14 cellular contexts compared by ENCODE assay signal in the genomic region with DNA sequence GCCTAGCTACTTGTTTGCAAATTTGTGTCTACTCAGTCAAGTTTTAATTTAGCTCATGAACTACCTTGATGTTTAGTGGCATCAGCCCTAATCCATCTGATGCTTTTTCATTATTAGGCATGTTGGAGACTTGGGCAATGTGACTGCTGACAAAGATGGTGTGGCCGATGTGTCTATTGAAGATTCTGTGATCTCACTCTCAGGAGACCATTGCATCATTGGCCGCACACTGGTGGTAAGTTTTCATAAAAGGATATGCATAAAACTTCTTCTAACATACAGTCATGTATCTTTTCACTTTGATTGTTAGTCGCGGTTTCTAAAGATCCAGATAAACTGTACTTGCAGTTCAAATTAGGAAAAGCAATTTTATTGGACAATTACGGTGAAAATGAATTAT. TPM values are rescaled to one million over a fixed set of nuclear protein-coding genes. Genes with fewer than 3 reads are reported as not detected.
DNase-seq lines count a peak whose midpoint lies in the region; ATAC-seq and TF ChIP-seq lines count a peak whose summit lies in the region.
"Had no signal": no experiment of that assay in that cellular context is flagged by ENCODE, and none has a peak within 500 bp of the region (broad histone marks: within the 10 kb centered on the region; RNA-seq: fewer than 3 reads in every experiment).

No MANE protein-coding gene starts in this region.

- no peak overlapping the region for H3K4me3 Mint-ChIP-seq in CD4-positive, alpha-beta T cell
- H3K4me3 Mint-ChIP-seq in GM23338: no peak overlapping the region
- no peak overlapping the region for H3K4me3 Mint-ChIP-seq in activated CD8-positive, alpha-beta T cell treated with anti-CD3 and anti-CD28 coated beads for 36 hours
- H3K4me3 Mint-ChIP-seq in naive thymus-derived CD8-positive, alpha-beta T cell: no peak overlapping the region
- H3K4me3 Mint-ChIP-seq: dendritic cell treated with granulocyte-macrophage colony-stimulating factor and Interleukin-4, amounts not matched to agents 40 ng/mL and 50 ng/mL, for 4 days had no signal

- H3K27me3 ChIP-seq in CD4-positive, alpha-beta T cell (ENCODE audit: control insufficient read depth, insufficient read depth, low read length): no peaks in the 10 kb centered on the region
- H3K27me3 ChIP-seq in GM23338 (ENCODE audit: insufficient read depth): no peaks in the 10 kb centered on the region
- H3K27me3 ChIP-seq in brain microvascular endothelial cell (replicated peaks): no peaks in the 10 kb centered on the region
- no peaks in the 10 kb centered on the region for H3K27me3 ChIP-seq in SK-N-SH (ENCODE audit: insufficient read depth)
- H3K27me3 ChIP-seq: esophagus squamous epithelium, spleen had no signal

- H3K4me1 ChIP-seq in GM23338 (ENCODE audit: insufficient read depth): peaks cover 27% of the 10 kb centered on the region
- H3K4me1 ChIP-seq in SK-N-SH (ENCODE audit: control insufficient read depth in 1 of 2, insufficient read depth in 2 of 2, low read depth in 1 of 2, low read length in 1 of 2): peaks cover 3 to 4% of the 10 kb centered on the region in 2 experiments; a peak in 3 of 4 replicates

- H3K27ac Mint-ChIP-seq in CD4-positive, alpha-beta T cell: peak overlapping the region; percentile 69
- H3K27ac Mint-ChIP-seq in GM23338: no peak overlapping the region
- peak overlapping the region; percentile 82 for H3K27ac Mint-ChIP-seq in activated CD8-positive, alpha-beta T cell treated with anti-CD3 and anti-CD28 coated beads for 36 hours
- H3K27ac Mint-ChIP-seq in naive thymus-derived CD8-positive, alpha-beta T cell: peak overlapping the region in 6 of 10 donors; percentile 20 to 82 (median 51)
- H3K27ac Mint-ChIP-seq: dendritic cell treated with granulocyte-macrophage colony-stimulating factor and Interleukin-4, amounts not matched to agents 40 ng/mL and 50 ng/mL, for 4 days had no signal

- no peak overlapping the region for H3K9ac ChIP-seq in SK-N-SH

- H4K20me1 ChIP-seq in GM23338 (replicated peaks; ENCODE audit: insufficient read depth) (peaks cover 23% of the 10 kb centered on the region), SK-N-SH (ENCODE audit: insufficient read depth) (peaks cover 44% of the 10 kb centered on the region; the same call in 1 of the 2 replicates)

- no peak overlapping the region for H3K27ac ChIP-seq in CD4-positive, alpha-beta T cell (ENCODE audit: low read depth, low read length)
- peak overlapping the region; percentile 13 for H3K27ac ChIP-seq in GM23338 (ENCODE audit: low read depth)
- H3K27ac ChIP-seq in brain microvascular endothelial cell: no peak overlapping the region
- H3K27ac ChIP-seq in SK-N-SH (ENCODE audit: low read depth in 2 of 2, low read length in 1 of 2): no peak overlapping the region
- H3K27ac ChIP-seq: PC-9 had no signal

- CTCF ChIA-PET in CD4-positive, alpha-beta T cell (lab: Charles Lee): interaction anchor here (0.6 kb wide), 1 partner anchor 21 kb away, joined by 3 read pairs; no protein-coding TSS in a partner anchor
- CTCF ChIA-PET in activated CD8-positive, alpha-beta T cell treated with anti-CD3 and anti-CD28 coated beads for 36 hours (lab: Charles Lee): no interaction called here
- CTCF ChIA-PET in SK-N-SH (lab: Yijun Ruan, JAX): no interaction called here

- no peak for ATAC-seq in CD4-positive, alpha-beta T cell (ENCODE audit: poor library complexity)
- no peak for ATAC-seq in GM23338
- no peak for ATAC-seq in activated CD8-positive, alpha-beta T cell treated with anti-CD3 and anti-CD28 coated beads for 36 hours
- no peak for ATAC-seq in naive thymus-derived CD8-positive, alpha-beta T cell

- H3K9me3 ChIP-seq in CD4-positive, alpha-beta T cell (ENCODE audit: control insufficient read depth, low read length): no peaks in the 10 kb centered on the region
- no peaks in the 10 kb centered on the region for H3K9me3 ChIP-seq in SK-N-SH
- H3K9me3 ChIP-seq: esophagus squamous epithelium, spleen had no signal

- H3K79me2 ChIP-seq in GM23338 (replicated peaks; ENCODE audit: insufficient read depth) (peaks cover 41% of the 10 kb centered on the region), SK-N-SH (ENCODE audit: insufficient read depth) (peaks cover 53% of the 10 kb centered on the region)

- H3K9me3 Mint-ChIP-seq in CD4-positive, alpha-beta T cell: no peaks in the 10 kb centered on the region
- H3K9me3 Mint-ChIP-seq in GM23338: no peaks in the 10 kb centered on the region
- no peaks in the 10 kb centered on the region for H3K9me3 Mint-ChIP-seq in activated CD8-positive, alpha-beta T cell treated with anti-CD3 and anti-CD28 coated beads for 36 hours
- no peaks in the 10 kb centered on the region for H3K9me3 Mint-ChIP-seq in naive thymus-derived CD8-positive, alpha-beta T cell
- H3K9me3 Mint-ChIP-seq: dendritic cell treated with granulocyte-macrophage colony-stimulating factor and Interleukin-4, amounts not matched to agents 40 ng/mL and 50 ng/mL, for 4 days had no signal

- H3K36me3 ChIP-seq in GM23338 (ENCODE audit: insufficient read depth) (peaks cover 20% of the 10 kb centered on the region; the same call in 1 of the 2 replicates), brain microvascular endothelial cell (replicated peaks) (peaks cover 49% of the 10 kb centered on the region), SK-N-SH (replicated peaks in 1 of 2; ENCODE audit: control insufficient read depth in 1 of 2, insufficient read depth in 2 of 2, low read length in 1 of 2) (peaks cover 56 to 58% of the 10 kb centered on the region in 2 experiments)

- no peaks in the 10 kb centered on the region for H3K27me3 Mint-ChIP-seq in CD4-positive, alpha-beta T cell
- peaks cover 4% of the 10 kb centered on the region for H3K27me3 Mint-ChIP-seq in GM23338 (ENCODE audit: insufficient read depth, low read depth, poor library complexity)
- no peaks in the 10 kb centered on the region for H3K27me3 Mint-ChIP-seq in activated CD8-positive, alpha-beta T cell treated with anti-CD3 and anti-CD28 coated beads for 36 hours
- H3K27me3 Mint-ChIP-seq in naive thymus-derived CD8-positive, alpha-beta T cell: peaks cover 0 to 2% (median 0%) of the 10 kb centered on the region in 5 donors
- H3K27me3 Mint-ChIP-seq: dendritic cell treated with granulocyte-macrophage colony-stimulating factor and Interleukin-4, amounts not matched to agents 40 ng/mL and 50 ng/mL, for 4 days had no signal

- no peak overlapping the region for H3K4me3 ChIP-seq in GM23338
- no peak overlapping the region for H3K4me3 ChIP-seq in brain microvascular endothelial cell (ENCODE audit: low read depth, low read length)
- no peak overlapping the region for H3K4me3 ChIP-seq in SK-N-SH (ENCODE audit: low read depth in 2 of 2, low read length in 1 of 2)
- H3K4me3 ChIP-seq: esophagus squamous epithelium, PC-9, spleen had no signal

- TF ChIP-seq CTCF in CD4-positive, alpha-beta T cell (IDR thresholded peaks at IDR 0.05): no peak
- TF ChIP-seq CTCF in GM23338 (conservative IDR thresholded peaks at IDR 0.05; ENCODE audit: low read depth in 2 of 2) (no peak), brain microvascular endothelial cell (IDR thresholded peaks at IDR 0.05; ENCODE audit: low read depth, low read length, missing control alignments) (no peak), SK-N-SH (IDR thresholded peaks at IDR 0.05) (no peak)
- TF ChIP-seq CTCF in activated CD8-positive, alpha-beta T cell treated with anti-CD3 and anti-CD28 coated beads for 36 hours (IDR thresholded peaks at IDR 0.05): no peak

- in situ Hi-C loops in brain microvascular endothelial cell (cut with HindIII; ENCODE audit: low pct_ligation_motif_present, low sequenced_read_pairs): no loop called here

- H3K4me2 ChIP-seq in GM23338: no peak overlapping the region
- no peak overlapping the region for H3K4me2 ChIP-seq in SK-N-SH
- H3K4me2 ChIP-seq: PC-9 had no signal

- H3F3A ChIP-seq in GM23338 (replicated peaks; ENCODE audit: low read depth) (no peaks in the 10 kb centered on the region), SK-N-SH (replicated peaks; ENCODE audit: insufficient read depth) (peaks cover 22% of the 10 kb centered on the region)

- H3K9me2 ChIP-seq in GM23338 (ENCODE audit: insufficient read depth) (no peaks in the 10 kb centered on the region), SK-N-SH (no peaks in the 10 kb centered on the region)

- no peak for DNase-seq in CD4-positive, alpha-beta T cell
- DNase-seq in GM23338 (ENCODE audit: low spot score) (no peak), HuH-7.5 (ENCODE audit: low spot score) (no peak), brain microvascular endothelial cell (no peak), SK-N-SH (no peak)
- DNase-seq in activated CD8-positive, alpha-beta T cell treated with anti-CD3 and anti-CD28 coated beads for 36 hours: peak; percentile 28
- no peak for DNase-seq in naive thymus-derived CD8-positive, alpha-beta T cell
- DNase-seq: esophagus squamous epithelium, Kasumi-1, NCI-H1694 treated with DMSO at 0.1 percent for 48 hours, NCI-H510A, PC-9, spleen had no signal

- peaks cover 62% of the 10 kb centered on the region for H3K4me1 Mint-ChIP-seq in CD4-positive, alpha-beta T cell (ENCODE audit: low read depth)
- H3K4me1 Mint-ChIP-seq in GM23338: peaks cover 61% of the 10 kb centered on the region
- H3K4me1 Mint-ChIP-seq in activated CD8-positive, alpha-beta T cell treated with anti-CD3 and anti-CD28 coated beads for 36 hours (ENCODE audit: low read depth): peaks cover 79% of the 10 kb centered on the region
- H3K4me1 Mint-ChIP-seq in naive thymus-derived CD8-positive, alpha-beta T cell: peaks cover 15 to 57% (median 51%) of the 10 kb centered on the region in 4 donors

- H3K36me3 Mint-ChIP-seq in CD4-positive, alpha-beta T cell (ENCODE audit: low read depth): peaks cover 94% of the 10 kb centered on the region
- H3K36me3 Mint-ChIP-seq in GM23338 (ENCODE audit: low read depth): peaks cover 66% of the 10 kb centered on the region
- peaks cover 68% of the 10 kb centered on the region for H3K36me3 Mint-ChIP-seq in activated CD8-positive, alpha-beta T cell treated with anti-CD3 and anti-CD28 coated beads for 36 hours (ENCODE audit: low read depth)
- H3K36me3 Mint-ChIP-seq in naive thymus-derived CD8-positive, alpha-beta T cell: peaks cover 0 to 85% (median 26%) of the 10 kb centered on the region in 3 donors

- intact Hi-C loops in CD4-positive, alpha-beta T cell (cut with DNase I, micrococcal nuclease): loop anchor here in 1 of 2 experiments (10.0 kb wide), 1 partner anchor 608 kb away; a partner anchor contains a TSS
- intact Hi-C loops in activated CD8-positive, alpha-beta T cell treated with anti-CD3 and anti-CD28 coated beads for 36 hours (cut with micrococcal nuclease): loop anchor here (5.0 kb wide), 1 partner anchor 60 kb away; no protein-coding TSS in a partner anchor

- TF ChIP-seq RAD21 in SK-N-SH (IDR thresholded peaks at IDR 0.05; ENCODE audit: low read length): no peak

- 95% methylated on average over 5 of the region's 5 CpGs for WGBS in SK-N-SH (ENCODE audit: low lambda C conversion rate)

- POLR2A ChIA-PET in CD4-positive, alpha-beta T cell (lab: Charles Lee): interaction anchor here (0.9 kb wide), 1 partner anchor 13 kb away, joined by 3 read pairs; no protein-coding TSS in a partner anchor
- POLR2A ChIA-PET in activated CD8-positive, alpha-beta T cell treated with anti-CD3 and anti-CD28 coated beads for 36 hours (lab: Charles Lee): interaction anchor here (1.6 kb wide), 1 partner anchor 11 kb away, joined by 6 read pairs; no protein-coding TSS in a partner anchor
- POLR2A ChIA-PET in naive thymus-derived CD8-positive, alpha-beta T cell (lab: Charles Lee): interaction anchor here (1.0 kb wide), 1 partner anchor 12 kb away, joined by 4 read pairs; no protein-coding TSS in a partner anchor
- POLR2A ChIA-PET in SK-N-SH (lab: Yijun Ruan, JAX): interaction anchor here (0.7 kb wide), 1 partner anchor 63 kb away, joined by 3 read pairs; no protein-coding TSS in a partner anchor

- no peak for TF ChIP-seq EP300 in SK-N-SH (IDR thresholded peaks at IDR 0.05; ENCODE audit: borderline replicate concordance in 1 of 2, low read depth in 1 of 2, low read length in 1 of 2)

- no peak overlapping the region for H2AFZ ChIP-seq in GM23338
- no peak overlapping the region for H2AFZ ChIP-seq in SK-N-SH (ENCODE audit: low read depth)
- H2AFZ ChIP-seq: PC-9 had no signal

RNA-seq across cellular contexts. Expression of a gene that starts 7.6 kb away (rescaled TPM):
- total RNA-seq in CD4-positive, alpha-beta T cell: 100 to 1,000 TPM; 158 to 161 TPM
- total RNA-seq in GM23338 (2014; rRNA removed; shearing (Covaris generic)): 123 and 126 TPM in 2 replicates
- 454 and 469 TPM in 2 replicates for polyA plus RNA-seq in GM23338 (2016; fragmentation: Nextera tagmentation; extraction: Ambion mirVana)
- 100 to 1,000 TPM; 277 to 286 TPM for total RNA-seq in activated CD8-positive, alpha-beta T cell treated with anti-CD3 and anti-CD28 coated beads for 36 hours
- 100 to 1,000 TPM; 199 to 211 TPM for total RNA-seq in naive thymus-derived CD8-positive, alpha-beta T cell
- polyA plus RNA-seq in naive thymus-derived CD8-positive, alpha-beta T cell: 100 to 1,000 TPM; 566 to 661 (median 623) TPM
- 507 and 572 TPM in 2 replicates for polyA plus RNA-seq in SK-N-SH (2012; rRNA removed)
- polyA plus RNA-seq in SK-N-SH (2012; cell fraction: cytosol; rRNA removed): 612 and 716 TPM in 2 replicates
- polyA plus RNA-seq in SK-N-SH (2012; cell fraction: nucleus; rRNA removed): 170 and 195 TPM in 2 replicates
